8 cellular contexts compared by ENCODE assay signal in the genomic region with DNA sequence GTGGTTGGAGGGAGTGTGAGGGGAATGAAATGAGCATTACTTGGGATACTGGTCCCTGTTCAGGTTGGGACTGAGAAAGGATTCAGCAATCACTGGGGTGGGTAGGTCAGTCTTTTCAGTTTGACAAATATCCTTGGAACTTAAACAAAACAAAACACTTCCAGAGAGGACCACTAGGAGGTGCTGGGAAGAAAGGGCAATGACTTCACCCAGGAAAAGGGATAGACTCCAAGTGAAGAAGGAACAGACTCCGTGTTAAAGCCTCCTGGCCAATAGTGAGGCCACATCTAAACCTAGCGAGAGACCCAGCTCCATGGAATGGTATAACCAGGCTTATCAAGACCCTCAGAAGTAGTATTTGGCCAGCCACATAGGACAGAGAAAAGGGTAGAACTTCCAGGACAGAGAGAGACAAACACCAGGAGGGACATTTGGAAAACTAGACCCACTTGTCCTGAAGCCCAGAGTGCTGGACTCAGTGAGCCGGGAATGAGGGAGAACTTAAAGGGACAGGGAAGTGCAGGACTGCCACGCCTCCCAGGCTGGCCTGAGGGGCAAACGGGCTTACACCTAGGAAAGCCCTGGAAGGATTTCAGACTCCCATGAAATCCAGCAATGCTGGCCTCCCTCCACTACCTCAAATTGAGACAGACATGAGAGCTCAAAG. TPM values are rescaled to one million over a fixed set of nuclear protein-coding genes. Genes with fewer than 3 reads are reported as not detected.
DNase-seq lines count a peak whose midpoint lies in the region; ATAC-seq and TF ChIP-seq lines count a peak whose summit lies in the region.

No MANE protein-coding gene starts in this region.

- H3K4me3 ChIP-seq in right atrium auricular region (no peak overlapping the region), cardiac fibroblast (replicated peaks in 1 of 2; ENCODE audit: low read depth in 2 of 2, low read length in 2 of 2) (no peak overlapping the region), liver (ENCODE audit: low read depth in 1 of 3, low read length in 3 of 3) (no peak overlapping the region)

- no peaks in the 10 kb centered on the region for H3K4me1 ChIP-seq in right atrium auricular region
- H3K4me1 ChIP-seq in liver (ENCODE audit: control insufficient read depth in 4 of 4, insufficient read depth in 4 of 4, low read length in 3 of 4): no peaks in the 10 kb centered on the region

- 63% methylated on average over 5 of the region's 5 CpGs for WGBS in liver

- no peak overlapping the region for H3K9ac ChIP-seq in liver (ENCODE audit: low read depth in 1 of 2, low read length in 2 of 2)

- H3K9me3 ChIP-seq in right atrium auricular region: no peaks in the 10 kb centered on the region
- H3K9me3 ChIP-seq in liver (ENCODE audit: control insufficient read depth in 4 of 4, low read length in 3 of 4): no peaks in the 10 kb centered on the region

- DNase-seq in Right ventricle myocardium inferior (ENCODE audit: missing footprints) (no peak), right atrium auricular region (ENCODE audit: low spot score) (no peak), NCI-H2107 (lab: John Stamatoyannopoulos, UW) (peak; percentile 28), cardiac fibroblast (ENCODE audit: low read depth in 2 of 2) (peak; percentile 73 to 84), putamen (ENCODE audit: low spot score) (no peak), NCI-H1105 (lab: John Stamatoyannopoulos, UW) (no peak)

- H3K27ac ChIP-seq in right atrium auricular region (no peak overlapping the region), liver (ENCODE audit: low read depth in 1 of 2, low read length in 2 of 2) (no peak overlapping the region)

- H3K27me3 ChIP-seq in right atrium auricular region: no peaks in the 10 kb centered on the region
- no peaks in the 10 kb centered on the region for H3K27me3 ChIP-seq in liver (ENCODE audit: control insufficient read depth in 4 of 4, insufficient read depth in 4 of 4, low read length in 3 of 4)

- intact Hi-C loops in Right ventricle myocardium inferior (cut with DNase I): loop anchor here (2.0 kb wide), 1 partner anchor 149 kb away; no protein-coding TSS in a partner anchor

- TF ChIP-seq RAD21 in liver (IDR thresholded peaks at IDR 0.05): peak; percentile 80 to 87

- H3K36me3 ChIP-seq in right atrium auricular region (no peaks in the 10 kb centered on the region), liver (ENCODE audit: control insufficient read depth in 4 of 4, insufficient read depth in 3 of 4, low read depth in 1 of 4, low read length in 3 of 4) (no peaks in the 10 kb centered on the region)

- ATAC-seq in Right ventricle myocardium inferior (peak; percentile 44), HG02610 (IDR thresholded peaks at IDR 0.05; ENCODE audit: unreplicated experiment) (no peak)

- TF ChIP-seq CTCF in right atrium auricular region (IDR thresholded peaks at IDR 0.05): peak in 1 of 2 donors; percentile 65
- TF ChIP-seq CTCF in cardiac fibroblast (IDR thresholded peaks at IDR 0.05; ENCODE audit: low read depth, low read length): peak; percentile 85
- peak; percentile 65 for TF ChIP-seq CTCF in liver (IDR thresholded peaks at IDR 0.05; ENCODE audit: low read depth, low read length, missing input control)

TF ChIP-seq in liver, 16 proteins besides CTCF, POLR2A, EP300 and RAD21:
- TF ChIP-seq HNF4A (conservative IDR thresholded peaks at IDR 0.05) (no peak), RXRA (IDR thresholded peaks at IDR 0.05) (peak in 1 of 2 donors; percentile 22), EGR1 (IDR thresholded peaks at IDR 0.05; ENCODE audit: low read depth in 2 of 2) (no peak)

RNA-seq across cellular contexts. Expression of gene KCNG3, which starts 19.6 kb away (rescaled TPM):
- not detected for total RNA-seq in Right ventricle myocardium inferior
- not detected for total RNA-seq in right atrium auricular region
- not detected for total RNA-seq in liver
- not detected for polyA plus RNA-seq in liver

RNA-seq across cellular contexts. Expression of gene MTA3, which starts 55.0 kb away (rescaled TPM):
- total RNA-seq in Right ventricle myocardium inferior: 19.7 TPM
- total RNA-seq in right atrium auricular region: 10 to 100 TPM; 12.9 to 18.5 TPM
- total RNA-seq in liver: 10 to 100 TPM in 1 of 2 donors, 1 to 10 TPM in 1; 7.8 to 10.3 TPM
- 1 to 10 TPM; 5.5 to 5.9 TPM for polyA plus RNA-seq in liver

Comparison
In these comparisons a context has a peak if more than half of its experiments do, and no peak if none do; other contexts are left out.
1. DNase-seq: peak in NCI-H2107 (single experiment) and cardiac fibroblast (2 of 2); none in Right ventricle myocardium inferior (single experiment), right atrium auricular region (single experiment), putamen (single experiment) and NCI-H1105 (single experiment).